ENCODE assay signal across 1 cellular context in the genomic region with DNA sequence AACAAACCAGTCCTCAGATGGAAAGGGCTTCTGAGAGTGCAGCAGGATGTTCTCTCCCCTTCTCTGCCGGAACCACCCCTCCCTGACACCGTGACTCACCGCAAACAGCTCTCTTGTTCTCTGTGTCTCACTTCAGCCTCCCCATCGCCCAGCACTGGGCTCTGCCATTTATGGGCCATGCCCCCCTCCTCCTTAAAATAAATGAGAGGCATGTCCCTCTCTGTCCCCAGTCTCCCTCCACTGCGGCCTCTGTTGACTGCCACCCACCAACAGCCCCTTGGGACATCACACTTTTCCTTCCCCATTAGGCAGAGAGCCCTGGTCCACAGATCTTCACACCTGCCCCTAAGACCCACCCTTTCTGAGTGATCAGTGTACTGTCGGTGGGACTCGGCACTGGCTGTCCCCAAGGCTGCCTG.
TF ChIP-seq lines count a peak whose summit lies in the region.

No MANE protein-coding gene starts in this region.

TF ChIP-seq in HepG2, 621 proteins besides CTCF, POLR2A, EP300 and RAD21 (continued from another document):
- TF ChIP-seq, protein P1, sequence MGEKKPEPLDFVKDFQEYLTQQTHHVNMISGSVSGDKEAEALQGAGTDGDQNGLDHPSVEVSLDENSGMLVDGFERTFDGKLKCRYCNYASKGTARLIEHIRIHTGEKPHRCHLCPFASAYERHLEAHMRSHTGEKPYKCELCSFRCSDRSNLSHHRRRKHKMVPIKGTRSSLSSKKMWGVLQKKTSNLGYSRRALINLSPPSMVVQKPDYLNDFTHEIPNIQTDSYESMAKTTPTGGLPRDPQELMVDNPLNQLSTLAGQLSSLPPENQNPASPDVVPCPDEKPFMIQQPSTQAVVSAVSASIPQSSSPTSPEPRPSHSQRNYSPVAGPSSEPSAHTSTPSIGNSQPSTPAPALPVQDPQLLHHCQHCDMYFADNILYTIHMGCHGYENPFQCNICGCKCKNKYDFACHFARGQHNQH (CRISPR knock-in tag; IDR thresholded peaks at IDR 0.05), result 0 out of 2 replicates have a peak, but pooled peaks have one; percentile 6
- TF ChIP-seq YEATS4 (CRISPR knock-in tag; IDR thresholded peaks at IDR 0.05; ENCODE audit: borderline replicate concordance), result no peak
- no peak for TF ChIP-seq LCORL (IDR thresholded peaks at IDR 0.05)
- TF ChIP-seq LCORL (CRISPR knock-in tag; IDR thresholded peaks at IDR 0.05), result 0 out of 2 replicates have a peak, but pooled peaks have one; percentile 28
- TF ChIP-seq ZEB1 (IDR thresholded peaks at IDR 0.05; ENCODE audit: insufficient replicate concordance, low read depth), result no peak
- no peak for TF ChIP-seq ZNF547 (CRISPR knock-in tag; IDR thresholded peaks at IDR 0.05)
- no peak for TF ChIP-seq RFX5 (IDR thresholded peaks at IDR 0.05; ENCODE audit: low read depth, low read length)
- TF ChIP-seq, protein P2, sequence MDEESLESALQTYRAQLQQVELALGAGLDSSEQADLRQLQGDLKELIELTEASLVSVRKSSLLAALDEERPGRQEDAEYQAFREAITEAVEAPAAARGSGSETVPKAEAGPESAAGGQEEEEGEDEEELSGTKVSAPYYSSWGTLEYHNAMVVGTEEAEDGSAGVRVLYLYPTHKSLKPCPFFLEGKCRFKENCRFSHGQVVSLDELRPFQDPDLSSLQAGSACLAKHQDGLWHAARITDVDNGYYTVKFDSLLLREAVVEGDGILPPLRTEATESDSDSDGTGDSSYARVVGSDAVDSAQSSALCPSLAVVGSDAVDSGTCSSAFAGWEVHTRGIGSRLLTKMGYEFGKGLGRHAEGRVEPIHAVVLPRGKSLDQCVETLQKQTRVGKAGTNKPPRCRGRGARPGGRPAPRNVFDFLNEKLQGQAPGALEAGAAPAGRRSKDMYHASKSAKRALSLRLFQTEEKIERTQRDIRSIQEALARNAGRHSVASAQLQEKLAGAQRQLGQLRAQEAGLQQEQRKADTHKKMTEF (CRISPR knock-in tag; IDR thresholded peaks at IDR 0.05), result 0 out of 2 replicates have a peak, but pooled peaks have one; percentile 29
- TF ChIP-seq FOSL2 (CRISPR knock-in tag; IDR thresholded peaks at IDR 0.05), result peak; percentile 91
- no peak for TF ChIP-seq RFXANK (CRISPR knock-in tag; IDR thresholded peaks at IDR 0.05)
- TF ChIP-seq ELF3 (CRISPR knock-in tag; IDR thresholded peaks at IDR 0.05), result 0 out of 2 replicates have a peak, but pooled peaks have one; percentile 30
- no peak for TF ChIP-seq ONECUT2 (CRISPR knock-in tag; IDR thresholded peaks at IDR 0.05)
- TF ChIP-seq CC2D1A (CRISPR knock-in tag; IDR thresholded peaks at IDR 0.05), result no peak
- peak; percentile 27; the same call in 1 of the 2 replicates for TF ChIP-seq GABPB1 (CRISPR knock-in tag; IDR thresholded peaks at IDR 0.05)
- TF ChIP-seq, protein P3, sequence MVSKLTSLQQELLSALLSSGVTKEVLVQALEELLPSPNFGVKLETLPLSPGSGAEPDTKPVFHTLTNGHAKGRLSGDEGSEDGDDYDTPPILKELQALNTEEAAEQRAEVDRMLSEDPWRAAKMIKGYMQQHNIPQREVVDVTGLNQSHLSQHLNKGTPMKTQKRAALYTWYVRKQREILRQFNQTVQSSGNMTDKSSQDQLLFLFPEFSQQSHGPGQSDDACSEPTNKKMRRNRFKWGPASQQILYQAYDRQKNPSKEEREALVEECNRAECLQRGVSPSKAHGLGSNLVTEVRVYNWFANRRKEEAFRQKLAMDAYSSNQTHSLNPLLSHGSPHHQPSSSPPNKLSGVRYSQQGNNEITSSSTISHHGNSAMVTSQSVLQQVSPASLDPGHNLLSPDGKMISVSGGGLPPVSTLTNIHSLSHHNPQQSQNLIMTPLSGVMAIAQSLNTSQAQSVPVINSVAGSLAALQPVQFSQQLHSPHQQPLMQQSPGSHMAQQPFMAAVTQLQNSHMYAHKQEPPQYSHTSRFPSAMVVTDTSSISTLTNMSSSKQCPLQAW (CRISPR knock-in tag; IDR thresholded peaks at IDR 0.05), result 0 out of 2 replicates have a peak, but pooled peaks have one; percentile 26
- TF ChIP-seq PCBP1 (IDR thresholded peaks at IDR 0.05; ENCODE audit: borderline replicate concordance, low read depth, low read length), result no peak
- no peak for TF ChIP-seq YY1 (IDR thresholded peaks at IDR 0.05; ENCODE audit: insufficient read depth, insufficient replicate concordance, low read depth, low read length)
- no peak for TF ChIP-seq SP2 (CRISPR knock-in tag; IDR thresholded peaks at IDR 0.05)
- peak; percentile 27 for TF ChIP-seq XRCC5 (optimal IDR thresholded peaks at IDR 0.05; ENCODE audit: low read length)
- no peak for TF ChIP-seq AHR (CRISPR knock-in tag; IDR thresholded peaks at IDR 0.05)
- TF ChIP-seq POLR2AphosphoS5 (IDR thresholded peaks at IDR 0.05; ENCODE audit: low read depth, low read length), result no peak
- TF ChIP-seq NR2F1 (CRISPR knock-in tag; IDR thresholded peaks at IDR 0.05), result no peak
